18 cellular contexts compared by ENCODE assay signal in the genomic region with DNA sequence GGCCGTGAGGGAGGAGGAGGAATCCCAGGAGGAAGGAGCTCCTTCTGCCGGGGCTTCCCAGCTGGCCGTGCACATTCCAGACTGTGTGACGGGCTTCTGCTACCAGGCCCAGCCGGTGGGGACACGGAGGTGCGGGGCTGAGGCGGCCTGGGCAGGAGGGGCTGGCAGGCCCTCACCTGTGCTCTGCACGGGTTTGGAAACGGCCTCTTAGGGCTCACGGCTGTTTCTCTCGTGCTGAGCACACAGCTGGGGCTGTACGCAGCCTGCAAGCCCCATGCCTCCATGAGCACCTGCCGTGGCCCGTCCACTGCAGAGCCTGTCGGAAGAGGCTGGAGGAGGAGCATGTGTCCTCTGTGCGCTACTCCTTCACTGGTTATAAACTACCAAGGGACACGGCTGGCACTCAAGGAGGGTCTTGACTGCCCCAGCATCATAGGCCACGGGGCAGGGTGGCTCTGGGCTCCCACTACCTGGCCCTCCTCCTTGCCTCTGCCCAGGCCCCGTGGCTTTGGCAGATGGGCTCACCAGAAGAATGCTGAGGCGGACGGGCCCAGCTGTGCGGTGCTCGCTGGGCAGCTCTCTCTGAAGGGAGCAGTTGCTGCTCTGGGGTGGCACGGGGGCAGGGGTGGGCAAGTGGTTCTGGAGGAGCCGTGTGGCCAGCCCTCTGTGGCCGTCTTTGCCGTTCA. TPM values are rescaled to one million over a fixed set of nuclear protein-coding genes. Genes with fewer than 3 reads are reported as not detected.
DNase-seq lines count a peak whose midpoint lies in the region; ATAC-seq and TF ChIP-seq lines count a peak whose summit lies in the region.
"Had no signal": no experiment of that assay in that cellular context is flagged by ENCODE, and none has a peak within 500 bp of the region (broad histone marks: within the 10 kb centered on the region; RNA-seq: fewer than 3 reads in every experiment).

No MANE protein-coding gene starts in this region.

- POLR2A ChIA-PET in MCF 10A (lab: Yijun Ruan, JAX): no interaction called here

- H3K36me3 ChIP-seq in H7 (replicated peaks; ENCODE audit: control insufficient read depth, insufficient read depth, low read length) (peaks cover 4% of the 10 kb centered on the region), esophagus muscularis mucosa (peaks cover 22 to 84% (median 49%) of the 10 kb centered on the region in 4 donors)

- peaks cover 0 to 5% (median 0%) of the 10 kb centered on the region in 4 donors for H3K4me1 ChIP-seq in esophagus muscularis mucosa
- H3K4me1 ChIP-seq: vagina had no signal

- no peak overlapping the region for H3K27ac ChIP-seq in esophagus muscularis mucosa (replicated peaks in 1 of 4)
- H3K27ac ChIP-seq: hepatocyte, RWPE1, vagina had no signal

- no peak for TF ChIP-seq EP300 in esophagus muscularis mucosa (IDR thresholded peaks at IDR 0.05)

- H3K27me3 Mint-ChIP-seq in osteocyte (ENCODE audit: unreplicated experiment) (no peaks in the 10 kb centered on the region), MCF 10A (ENCODE audit: insufficient read depth, unreplicated experiment) (no peaks in the 10 kb centered on the region)
- H3K27me3 Mint-ChIP-seq: brain; natural killer cell treated with Interleukin-12 subunit alpha and Interleukin-12 subunit beta and Interleukin-15 and Interleukin-18, amount 100 ng/mL, for 72 hours had no signal

- CTCF ChIA-PET in MCF 10A (lab: Yijun Ruan, JAX): interaction anchor here (0.6 to 0.7 kb wide), 2 partner anchors 47 to 82 kb away, joined by 3 read pairs; no protein-coding TSS in a partner anchor

- H3K27ac Mint-ChIP-seq in osteocyte (ENCODE audit: unreplicated experiment) (no peak overlapping the region), MCF 10A (ENCODE audit: low read depth, unreplicated experiment) (no peak overlapping the region)
- H3K27ac Mint-ChIP-seq: natural killer cell treated with Interleukin-12 subunit alpha and Interleukin-12 subunit beta and Interleukin-15 and Interleukin-18, amount 100 ng/mL, for 72 hours had no signal

- 89% methylated on average over 25 of the region's 28 CpGs for WGBS in esophagus muscularis mucosa

- DNase-seq in 8988T (peak; percentile 30), H7 (peak; percentile 64), esophagus muscularis mucosa (ENCODE audit: extremely low spot score) (peak; percentile 72), osteocyte (ENCODE audit: extremely low spot score, unreplicated experiment) (peak; percentile 84), activated gamma-delta T cell treated with Interleukin-2 at 50 U/mL for 16 hours (no peak), MCF 10A (ENCODE audit: unreplicated experiment) (no peak)
- DNase-seq: activated CD4-positive, alpha-beta T cell treated with anti-CD3 and anti-CD28 coated beads, Interleukin-2, amount 50 U/mL, for 1 hour; BE2C; DMS153; NCI-H2171 treated with DMSO at 0.1 percent for 48 hours; T-helper 2 cell had no signal

- BruUV-seq in MCF 10A (replicated peaks; lab: Mats Ljungman, UMichigan): no TSS peak

- no peaks in the 10 kb centered on the region for H3K9me3 ChIP-seq in esophagus muscularis mucosa
- H3K9me3 ChIP-seq: BE2C, vagina had no signal

- H3K27me3 ChIP-seq in H7 (ENCODE audit: control insufficient read depth, insufficient read depth, low read length): no peaks in the 10 kb centered on the region
- no peaks in the 10 kb centered on the region for H3K27me3 ChIP-seq in esophagus muscularis mucosa
- H3K27me3 ChIP-seq: BE2C, hepatocyte, vagina had no signal

- H3K4me1 Mint-ChIP-seq in osteocyte (ENCODE audit: unreplicated experiment) (no peaks in the 10 kb centered on the region), MCF 10A (ENCODE audit: insufficient read depth, unreplicated experiment) (no peaks in the 10 kb centered on the region)

- no peak for TF ChIP-seq CTCF in esophagus muscularis mucosa (IDR thresholded peaks at IDR 0.05)
- no peak for TF ChIP-seq CTCF in osteocyte (IDR thresholded peaks at IDR 0.05)
- TF ChIP-seq CTCF in MCF 10A (IDR thresholded peaks at IDR 0.05; ENCODE audit: unreplicated experiment): no peak

- intact Hi-C loops in esophagus muscularis mucosa (cut with DNase I) (no loop called here), MCF 10A (cut with micrococcal nuclease) (no loop called here)

- TF ChIP-seq POLR2A in esophagus muscularis mucosa (IDR thresholded peaks at IDR 0.05; ENCODE audit: low read depth): no peak

- H3K4me3 Mint-ChIP-seq in osteocyte (ENCODE audit: unreplicated experiment): no peak overlapping the region
- H3K4me3 Mint-ChIP-seq in MCF 10A (ENCODE audit: unreplicated experiment): no peak overlapping the region
- H3K4me3 Mint-ChIP-seq: brain; natural killer cell treated with Interleukin-12 subunit alpha and Interleukin-12 subunit beta and Interleukin-15 and Interleukin-18, amount 100 ng/mL, for 72 hours had no signal

- ATAC-seq in GM21367 (IDR thresholded peaks at IDR 0.05; ENCODE audit: unreplicated experiment): no peak
- ATAC-seq: activated naive CD4-positive, alpha-beta T cell treated with anti-CD3 and anti-CD28 coated beads, Interleukin-2, amount 50 U/mL, for 72 hours; natural killer cell treated with Interleukin-12 subunit alpha and Interleukin-12 subunit beta and Interleukin-15 and Interleukin-18, amount 100 ng/mL, for 72 hours had no signal

- H3K4me3 ChIP-seq in H7 (ENCODE audit: insufficient read depth, low read depth, low read length): no peak overlapping the region
- no peak overlapping the region for H3K4me3 ChIP-seq in esophagus muscularis mucosa
- H3K4me3 ChIP-seq: hepatocyte, vagina had no signal

- H3K36me3 Mint-ChIP-seq in osteocyte (ENCODE audit: unreplicated experiment) (peaks cover 17% of the 10 kb centered on the region), MCF 10A (ENCODE audit: insufficient read depth, unreplicated experiment) (peaks cover 16% of the 10 kb centered on the region)
- H3K36me3 Mint-ChIP-seq: natural killer cell treated with Interleukin-12 subunit alpha and Interleukin-12 subunit beta and Interleukin-15 and Interleukin-18, amount 100 ng/mL, for 72 hours had no signal

- peaks cover 5% of the 10 kb centered on the region for H3K9me3 Mint-ChIP-seq in osteocyte (ENCODE audit: unreplicated experiment)
- H3K9me3 Mint-ChIP-seq in MCF 10A (ENCODE audit: unreplicated experiment): no peaks in the 10 kb centered on the region
- H3K9me3 Mint-ChIP-seq: activated naive CD4-positive, alpha-beta T cell treated with anti-CD3 and anti-CD28 coated beads, Interleukin-2, amount 50 U/mL, for 72 hours; natural killer cell treated with Interleukin-12 subunit alpha and Interleukin-12 subunit beta and Interleukin-15 and Interleukin-18, amount 100 ng/mL, for 72 hours had no signal

RNA-seq across cellular contexts. Expression of gene NPEPL1, which starts 15.8 kb away (rescaled TPM):
- total RNA-seq in H7 (2014; rRNA removed; shearing (Covaris generic)): 30.9 and 33.8 TPM in 2 replicates
- total RNA-seq in esophagus muscularis mucosa (10 to 100 TPM; 29.0 to 59.0 (median 50.5) TPM), osteocyte (13.1 and 13.6 TPM in 2 replicates), MCF 10A (2022) (23.4 and 25.8 TPM in 2 replicates)

RNA-seq across cellular contexts. Expression of gene STX16, which starts 57.3 kb away (rescaled TPM):
- total RNA-seq in H7 (2014; rRNA removed; shearing (Covaris generic)): 18.4 and 30.7 TPM in 2 replicates
- 10 to 100 TPM; 36.6 to 57.7 (median 43.5) TPM for total RNA-seq in esophagus muscularis mucosa
- 66.9 and 67.0 TPM in 2 replicates for total RNA-seq in osteocyte
- total RNA-seq in MCF 10A (2022): 93.3 and 108 TPM in 2 replicates

Comparison
In these comparisons a context has a peak if more than half of its experiments do, and no peak if none do; other contexts are left out.
1. DNase-seq: peak in 8988T (single experiment), H7 (single experiment), esophagus muscularis mucosa (single experiment) and osteocyte (single experiment); none in activated gamma-delta T cell treated with Interleukin-2 at 50 U/mL for 16 hours (single experiment) and MCF 10A (single experiment).